ENCODE assay signal across 22 cellular contexts in genomic region chr6:155031091-155031490, GRCh38.
"Had no signal": no experiment of that assay in that cellular context is flagged by ENCODE, and none has a peak within 500 bp of the region (broad histone marks: within the 10 kb centered on the region; RNA-seq: fewer than 3 reads in every experiment).

No MANE protein-coding gene starts in this region.

- H3K27ac ChIP-seq: gastroesophageal sphincter, left ventricle myocardium inferior, parathyroid adenoma, right lobe of liver, testis, tibial nerve, upper lobe of right lung, vagina had no signal

- FAIRE-seq: colon, kidney had no signal

- H3K36me3 ChIP-seq: gastroesophageal sphincter, left ventricle myocardium inferior, prostate gland, right lobe of liver, tibial nerve, upper lobe of right lung, vagina had no signal

- H3K9ac ChIP-seq: parathyroid adenoma had no signal

- DNase-seq: effector memory CD8-positive, alpha-beta T cell; erythroblast; glutamatergic neuron; immature natural killer cell; kidney; left cardiac atrium; left ventricle myocardium inferior; mesendoderm; naive B cell; right lobe of liver; stimulated activated CD4-positive, alpha-beta T cell treated with anti-CD3 and anti-CD28 coated beads, Interleukin-4, amount 100 ng/mL, for 1 hour; stimulated activated naive CD8-positive, alpha-beta T cell treated with anti-CD3 and anti-CD28 coated beads, Interleukin-15, amount 100 ng/mL, for 72 hours; testis; upper lobe of right lung had no signal

- H3K79me2 ChIP-seq: parathyroid adenoma had no signal

- H3K9me3 ChIP-seq: gastroesophageal sphincter, left ventricle myocardium inferior, prostate gland, right lobe of liver, testis, upper lobe of right lung, vagina had no signal

- H3K4me1 ChIP-seq: left ventricle myocardium inferior, parathyroid adenoma, prostate gland, right lobe of liver, upper lobe of right lung had no signal

- H3K27me3 ChIP-seq: gastroesophageal sphincter, right lobe of liver, testis, tibial nerve, upper lobe of right lung, vagina had no signal

- H3K4me3 ChIP-seq: gastroesophageal sphincter, left ventricle myocardium inferior, lung, prostate gland, right lobe of liver, testis, tibial nerve, upper lobe of right lung, vagina had no signal

- ATAC-seq: effector memory CD8-positive, alpha-beta T cell; gastroesophageal sphincter; left cardiac atrium; right lobe of liver; stimulated activated memory B cell treated with anti-CD40 and anti-IgM and Interleukin-4, amounts not matched to agents 10 μg/mL and 1 μg/mL and 100 μg/mL, for 72 hours; stimulated activated naive CD8-positive, alpha-beta T cell treated with anti-CD3 and anti-CD28 coated beads, Interleukin-15, amount 100 ng/mL, for 72 hours; upper lobe of right lung had no signal
